In genomic region chr10:81109200-81109752, GRCh38 we compare ENCODE assay signal across 24 cellular contexts.
DNase-seq lines count a peak whose midpoint lies in the region; ATAC-seq, FAIRE-seq and TF ChIP-seq lines count a peak whose summit lies in the region.
"Had no signal": no experiment of that assay in that cellular context is flagged by ENCODE, and none has a peak within 500 bp of the region (broad histone marks: within the 10 kb centered on the region; RNA-seq: fewer than 3 reads in every experiment).

No MANE protein-coding gene starts in this region.

- H3K4me1 ChIP-seq in GM23338 (ENCODE audit: insufficient read depth), result no peaks in the 10 kb centered on the region
- H3K4me1 ChIP-seq: neural progenitor cell, right lobe of liver had no signal

- no peaks in the 10 kb centered on the region for H3K27me3 ChIP-seq in GM06990 (replicated peaks; ENCODE audit: control insufficient read depth, insufficient read depth, low read length)
- no peaks in the 10 kb centered on the region for H3K27me3 ChIP-seq in GM23338 (ENCODE audit: insufficient read depth)
- H3K27me3 ChIP-seq: neural progenitor cell, right lobe of liver had no signal

- TF ChIP-seq CTCF in GM06990 (IDR thresholded peaks at IDR 0.05; ENCODE audit: insufficient read depth, low read length, poor library complexity, severe bottlenecking) (no peak), GM23338 (conservative IDR thresholded peaks at IDR 0.05; ENCODE audit: low read depth in 2 of 2) (no peak)

- no peak overlapping the region for H3K27ac ChIP-seq in GM23338 (ENCODE audit: low read depth)
- H3K27ac ChIP-seq: neural progenitor cell, right lobe of liver had no signal

- no peaks in the 10 kb centered on the region for H4K20me1 ChIP-seq in GM23338 (replicated peaks; ENCODE audit: insufficient read depth)

- DNase-seq in GM06990 (ENCODE audit: extremely low read depth, insufficient read length) (peak; percentile 31), GM19239 (ENCODE audit: insufficient read length, low spot score) (no peak), GM23338 (ENCODE audit: low spot score) (no peak), DMS 273 (lab: John Stamatoyannopoulos, UW; ENCODE audit: unreplicated experiment) (no peak)
- no peak for DNase-seq in stimulated activated effector memory CD8-positive, alpha-beta T cell treated with anti-CD3 and anti-CD28 coated beads, Interleukin-12 subunit alpha, Interleukin-12 subunit beta, amount 100 ng/mL, for 72 hours (ENCODE audit: low spot score in 2 of 2)
- DNase-seq: activated CD4-positive, alpha-beta T cell treated with anti-CD3 and anti-CD28 coated beads, Interleukin-2, amount 50 U/mL, for 1 hour; activated T-cell treated with anti-CD3 and anti-CD28 coated beads, Interleukin-2, amount 50 U/mL, for 4 hours; CD8-positive, alpha-beta T cell; dermis blood vessel endothelial cell; DMS153; H9; NCI-H526; right lobe of liver; SHP77 treated with DMSO at 0.1 percent for 48 hours; stimulated activated CD4-positive, alpha-beta T cell treated with anti-CD3 and anti-CD28 coated beads, Interleukin-4, amount 100 ng/mL, for 24 hours had no signal

- FAIRE-seq in GM19239 (lab: Jason Lieb, UNC), result peak; percentile 66
- FAIRE-seq: frontal cortex had no signal

- H3K27ac Mint-ChIP-seq in GM23338, result no peak overlapping the region
- H3K27ac Mint-ChIP-seq in stimulated activated effector memory CD8-positive, alpha-beta T cell treated with anti-CD3 and anti-CD28 coated beads, Interleukin-12 subunit alpha, Interleukin-12 subunit beta, amount 100 ng/mL, for 72 hours, result no peak overlapping the region
- H3K27ac Mint-ChIP-seq: CD8-positive, alpha-beta T cell; memory B cell; neural progenitor cell; stimulated activated memory B cell treated with anti-CD40 and anti-IgM and Interleukin-4, amounts not matched to agents 10 μg/mL and 1 μg/mL and 100 μg/mL, for 72 hours; type B pancreatic cell had no signal

- H3K36me3 ChIP-seq in GM06990 (ENCODE audit: control insufficient read depth, insufficient read depth, low read length), result no peaks in the 10 kb centered on the region
- H3K36me3 ChIP-seq in GM23338 (ENCODE audit: insufficient read depth), result no peaks in the 10 kb centered on the region
- H3K36me3 ChIP-seq: neural progenitor cell, right lobe of liver had no signal

- no peaks in the 10 kb centered on the region for H3K9me3 Mint-ChIP-seq in GM23338
- H3K9me3 Mint-ChIP-seq in stimulated activated effector memory CD8-positive, alpha-beta T cell treated with anti-CD3 and anti-CD28 coated beads, Interleukin-12 subunit alpha, Interleukin-12 subunit beta, amount 100 ng/mL, for 72 hours, result peaks cover 7% of the 10 kb centered on the region
- H3K9me3 Mint-ChIP-seq: H9; memory B cell; neural progenitor cell; stimulated activated memory B cell treated with anti-CD40 and anti-IgM and Interleukin-4, amounts not matched to agents 10 μg/mL and 1 μg/mL and 100 μg/mL, for 72 hours; type B pancreatic cell had no signal

- no peaks in the 10 kb centered on the region for H3F3A ChIP-seq in GM23338 (replicated peaks; ENCODE audit: low read depth)

- no peaks in the 10 kb centered on the region for H3K4me1 Mint-ChIP-seq in GM23338
- no peaks in the 10 kb centered on the region for H3K4me1 Mint-ChIP-seq in stimulated activated effector memory CD8-positive, alpha-beta T cell treated with anti-CD3 and anti-CD28 coated beads, Interleukin-12 subunit alpha, Interleukin-12 subunit beta, amount 100 ng/mL, for 72 hours
- H3K4me1 Mint-ChIP-seq: H9; memory B cell; neural progenitor cell; stimulated activated memory B cell treated with anti-CD40 and anti-IgM and Interleukin-4, amounts not matched to agents 10 μg/mL and 1 μg/mL and 100 μg/mL, for 72 hours had no signal

- no peak overlapping the region for H3K4me2 ChIP-seq in GM23338
- H3K4me2 ChIP-seq: neural progenitor cell had no signal

- no peaks in the 10 kb centered on the region for H3K9me2 ChIP-seq in GM23338 (ENCODE audit: insufficient read depth)

- H3K4me3 ChIP-seq in GM06990 (replicated peaks; ENCODE audit: low read depth, low read length) (no peak overlapping the region), GM23338 (no peak overlapping the region)
- H3K4me3 ChIP-seq: neural progenitor cell, right lobe of liver had no signal

- H3K36me3 Mint-ChIP-seq in GM23338 (ENCODE audit: low read depth), result no peaks in the 10 kb centered on the region
- no peaks in the 10 kb centered on the region for H3K36me3 Mint-ChIP-seq in stimulated activated effector memory CD8-positive, alpha-beta T cell treated with anti-CD3 and anti-CD28 coated beads, Interleukin-12 subunit alpha, Interleukin-12 subunit beta, amount 100 ng/mL, for 72 hours
- H3K36me3 Mint-ChIP-seq: CD8-positive, alpha-beta T cell; memory B cell; neural progenitor cell; stimulated activated memory B cell treated with anti-CD40 and anti-IgM and Interleukin-4, amounts not matched to agents 10 μg/mL and 1 μg/mL and 100 μg/mL, for 72 hours; type B pancreatic cell had no signal

- no peak overlapping the region for H3K4me3 Mint-ChIP-seq in GM23338
- no peak overlapping the region for H3K4me3 Mint-ChIP-seq in stimulated activated effector memory CD8-positive, alpha-beta T cell treated with anti-CD3 and anti-CD28 coated beads, Interleukin-12 subunit alpha, Interleukin-12 subunit beta, amount 100 ng/mL, for 72 hours
- H3K4me3 Mint-ChIP-seq: activated T-cell treated with anti-CD3 and anti-CD28 coated beads, Interleukin-2, amount 50 U/mL, for 4 hours; CD8-positive, alpha-beta T cell; H9; memory B cell; neural progenitor cell; stimulated activated memory B cell treated with anti-CD40 and anti-IgM and Interleukin-4, amounts not matched to agents 10 μg/mL and 1 μg/mL and 100 μg/mL, for 72 hours; type B pancreatic cell had no signal

- peaks cover 4% of the 10 kb centered on the region for H3K27me3 Mint-ChIP-seq in GM23338 (ENCODE audit: insufficient read depth, low read depth, poor library complexity)
- H3K27me3 Mint-ChIP-seq: memory B cell; stimulated activated memory B cell treated with anti-CD40 and anti-IgM and Interleukin-4, amounts not matched to agents 10 μg/mL and 1 μg/mL and 100 μg/mL, for 72 hours; type B pancreatic cell had no signal

- no peaks in the 10 kb centered on the region for H3K79me2 ChIP-seq in GM23338 (replicated peaks; ENCODE audit: insufficient read depth)

- no peak for ATAC-seq in GM23338
- ATAC-seq in HG03520 (IDR thresholded peaks at IDR 0.05; ENCODE audit: unreplicated experiment), result peak; percentile 18
- no peak for ATAC-seq in stimulated activated effector memory CD8-positive, alpha-beta T cell treated with anti-CD3 and anti-CD28 coated beads, Interleukin-12 subunit alpha, Interleukin-12 subunit beta, amount 100 ng/mL, for 72 hours
- ATAC-seq in HG03095 (IDR thresholded peaks at IDR 0.05; ENCODE audit: unreplicated experiment), result no peak
- no peak for ATAC-seq in esophagus mucosa
- ATAC-seq: activated T-cell treated with anti-CD3 and anti-CD28 coated beads, Interleukin-2, amount 50 U/mL, for 4 hours; CD8-positive, alpha-beta T cell; Panc1 had no signal

- peak overlapping the region; percentile 67; the same call in 1 of the 2 replicates for H2AFZ ChIP-seq in GM23338
- H2AFZ ChIP-seq: neural progenitor cell had no signal

TF ChIP-seq in GM23338, 12 proteins besides CTCF, POLR2A, EP300 and RAD21 (continues in another document):
- TF ChIP-seq ZNF331 (CRISPR knock-in tag; IDR thresholded peaks at IDR 0.05; ENCODE audit: low read depth), result no peak
- no peak for TF ChIP-seq STAT1 (IDR thresholded peaks at IDR 0.05; ENCODE audit: unreplicated experiment)
